ENCODE assay signal across 1 cellular context in the genomic region with DNA sequence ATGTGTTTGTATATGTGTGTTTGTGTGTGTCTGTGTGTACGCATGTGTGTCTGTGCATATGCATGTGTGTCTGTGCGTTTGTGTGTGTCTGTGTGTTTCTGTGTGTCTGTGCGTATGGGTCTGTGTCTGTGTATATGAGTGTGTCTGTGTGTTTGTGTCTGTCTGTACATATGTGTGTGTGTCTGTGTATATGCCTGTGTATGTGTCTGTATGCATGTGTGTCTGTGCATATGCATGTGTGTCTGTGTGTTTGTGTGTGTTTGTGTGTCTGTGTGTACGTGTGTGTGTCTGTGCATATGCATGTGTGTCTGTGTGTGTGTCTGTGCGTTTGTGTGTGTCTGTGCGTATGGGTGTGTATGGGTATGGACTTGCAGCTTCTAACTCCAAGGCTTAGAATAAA.
TF ChIP-seq lines count a peak whose summit lies in the region.

No MANE protein-coding gene starts in this region.

TF ChIP-seq in GM23338, 12 proteins besides CTCF, POLR2A, EP300 and RAD21 (continued from another document):
- TF ChIP-seq, protein P1, sequence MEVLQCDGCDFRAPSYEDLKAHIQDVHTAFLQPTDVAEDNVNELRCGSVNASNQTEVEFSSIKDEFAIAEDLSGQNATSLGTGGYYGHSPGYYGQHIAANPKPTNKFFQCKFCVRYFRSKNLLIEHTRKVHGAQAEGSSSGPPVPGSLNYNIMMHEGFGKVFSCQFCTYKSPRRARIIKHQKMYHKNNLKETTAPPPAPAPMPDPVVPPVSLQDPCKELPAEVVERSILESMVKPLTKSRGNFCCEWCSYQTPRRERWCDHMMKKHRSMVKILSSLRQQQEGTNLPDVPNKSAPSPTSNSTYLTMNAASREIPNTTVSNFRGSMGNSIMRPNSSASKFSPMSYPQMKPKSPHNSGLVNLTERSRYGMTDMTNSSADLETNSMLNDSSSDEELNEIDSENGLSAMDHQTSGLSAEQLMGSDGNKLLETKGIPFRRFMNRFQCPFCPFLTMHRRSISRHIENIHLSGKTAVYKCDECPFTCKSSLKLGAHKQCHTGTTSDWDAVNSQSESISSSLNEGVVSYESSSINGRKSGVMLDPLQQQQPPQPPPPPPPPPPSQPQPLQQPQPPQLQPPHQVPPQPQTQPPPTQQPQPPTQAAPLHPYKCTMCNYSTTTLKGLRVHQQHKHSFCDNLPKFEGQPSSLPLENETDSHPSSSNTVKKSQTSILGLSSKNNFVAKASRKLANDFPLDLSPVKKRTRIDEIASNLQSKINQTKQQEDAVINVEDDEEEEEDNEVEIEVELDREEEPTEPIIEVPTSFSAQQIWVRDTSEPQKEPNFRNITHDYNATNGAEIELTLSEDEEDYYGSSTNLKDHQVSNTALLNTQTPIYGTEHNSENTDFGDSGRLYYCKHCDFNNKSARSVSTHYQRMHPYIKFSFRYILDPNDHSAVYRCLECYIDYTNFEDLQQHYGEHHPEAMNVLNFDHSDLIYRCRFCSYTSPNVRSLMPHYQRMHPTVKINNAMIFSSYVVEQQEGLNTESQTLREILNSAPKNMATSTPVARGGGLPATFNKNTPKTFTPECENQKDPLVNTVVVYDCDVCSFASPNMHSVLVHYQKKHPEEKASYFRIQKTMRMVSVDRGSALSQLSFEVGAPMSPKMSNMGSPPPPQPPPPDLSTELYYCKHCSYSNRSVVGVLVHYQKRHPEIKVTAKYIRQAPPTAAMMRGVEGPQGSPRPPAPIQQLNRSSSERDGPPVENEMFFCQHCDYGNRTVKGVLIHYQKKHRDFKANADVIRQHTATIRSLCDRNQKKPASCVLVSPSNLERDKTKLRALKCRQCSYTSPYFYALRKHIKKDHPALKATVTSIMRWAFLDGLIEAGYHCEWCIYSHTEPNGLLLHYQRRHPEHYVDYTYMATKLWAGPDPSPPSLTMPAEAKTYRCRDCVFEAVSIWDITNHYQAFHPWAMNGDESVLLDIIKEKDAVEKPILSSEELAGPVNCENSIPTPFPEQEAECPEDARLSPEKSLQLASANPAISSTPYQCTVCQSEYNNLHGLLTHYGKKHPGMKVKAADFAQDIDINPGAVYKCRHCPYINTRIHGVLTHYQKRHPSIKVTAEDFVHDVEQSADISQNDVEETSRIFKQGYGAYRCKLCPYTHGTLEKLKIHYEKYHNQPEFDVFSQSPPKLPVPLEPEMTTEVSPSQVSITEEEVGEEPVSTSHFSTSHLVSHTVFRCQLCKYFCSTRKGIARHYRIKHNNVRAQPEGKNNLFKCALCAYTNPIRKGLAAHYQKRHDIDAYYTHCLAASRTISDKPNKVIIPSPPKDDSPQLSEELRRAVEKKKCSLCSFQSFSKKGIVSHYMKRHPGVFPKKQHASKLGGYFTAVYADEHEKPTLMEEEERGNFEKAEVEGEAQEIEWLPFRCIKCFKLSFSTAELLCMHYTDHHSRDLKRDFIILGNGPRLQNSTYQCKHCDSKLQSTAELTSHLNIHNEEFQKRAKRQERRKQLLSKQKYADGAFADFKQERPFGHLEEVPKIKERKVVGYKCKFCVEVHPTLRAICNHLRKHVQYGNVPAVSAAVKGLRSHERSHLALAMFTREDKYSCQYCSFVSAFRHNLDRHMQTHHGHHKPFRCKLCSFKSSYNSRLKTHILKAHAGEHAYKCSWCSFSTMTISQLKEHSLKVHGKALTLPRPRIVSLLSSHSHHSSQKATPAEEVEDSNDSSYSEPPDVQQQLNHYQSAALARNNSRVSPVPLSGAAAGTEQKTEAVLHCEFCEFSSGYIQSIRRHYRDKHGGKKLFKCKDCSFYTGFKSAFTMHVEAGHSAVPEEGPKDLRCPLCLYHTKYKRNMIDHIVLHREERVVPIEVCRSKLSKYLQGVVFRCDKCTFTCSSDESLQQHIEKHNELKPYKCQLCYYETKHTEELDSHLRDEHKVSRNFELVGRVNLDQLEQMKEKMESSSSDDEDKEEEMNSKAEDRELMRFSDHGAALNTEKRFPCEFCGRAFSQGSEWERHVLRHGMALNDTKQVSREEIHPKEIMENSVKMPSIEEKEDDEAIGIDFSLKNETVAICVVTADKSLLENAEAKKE (CRISPR knock-in tag; IDR thresholded peaks at IDR 0.05): no peak
- TF ChIP-seq JUNB (IDR thresholded peaks at IDR 0.05; ENCODE audit: unreplicated experiment): no peak
- TF ChIP-seq ZNF331 (CRISPR knock-in tag; IDR thresholded peaks at IDR 0.05; ENCODE audit: low read depth): no peak
